Comparison of ENCODE assay signal across 8 cellular contexts in genomic region chr2:84942964-84943421, GRCh38. TPM values are rescaled to one million over a fixed set of nuclear protein-coding genes. Genes with fewer than 3 reads are reported as not detected.
A peak's percentile ranks its signal among the peaks of the same experiment; 100 is the strongest.
DNase-seq lines count a peak whose midpoint lies in the region; ATAC-seq, FAIRE-seq and TF ChIP-seq lines count a peak whose summit lies in the region.

No MANE protein-coding gene starts in this region.

- H3K4me3 ChIP-seq in GM12878 = peak overlapping the region; percentile 86

- no TSS peak for BruUV-seq in GM12878 (replicated peaks; lab: Mats Ljungman, UMichigan)

- no peaks in the 10 kb centered on the region for H3K36me3 ChIP-seq in GM12878 (ENCODE audit: control insufficient read depth in 2 of 2, insufficient read depth in 2 of 2, low read length in 1 of 2)

- 0% methylated on average over 4 of the region's 4 CpGs for WGBS in GM12878 (ENCODE audit: insufficient coverage, insufficient replicate concordance, low lambda C conversion rate, missing lambda C conversion rate)

- TF ChIP-seq POLR2A in GM12892 (IDR thresholded peaks at IDR 0.05; ENCODE audit: low read depth, low read length) (no peak; the same call in 1 of the 2 replicates), GM12878 (IDR thresholded peaks at IDR 0.05; ENCODE audit: low read depth, low read length) (peak; percentile 47)

- no peak; the same call in 1 of the 2 replicates for TF ChIP-seq RAD21 in GM12878 (IDR thresholded peaks at IDR 0.05; ENCODE audit: insufficient read depth, low read depth, low read length)

- CTCF ChIA-PET in GM12878 (lab: Yijun Ruan, JAX) = interaction anchor here (0.9 to 11.7 kb wide), 11 partner anchors 12 to 342 kb away, joined by 3 to 275 read pairs (median 5); no protein-coding TSS in a partner anchor

- in situ Hi-C loops in GM12878 (cut with MboI) = loop anchor here (25.0 kb wide), 1 partner anchor 1494 kb away; the partner anchor contains the start of gene KDM3A

- RAD21 ChIA-PET in GM12878 (lab: Charles Lee; ENCODE audit: unreplicated experiment) = interaction anchor here (1.0 to 10.8 kb wide), 11 partner anchors 12 to 91 kb away, joined by 3 to 300 read pairs (median 5); partner anchors contain the start of genes KCMF1 and TRABD2A

- no peak for DNase-seq in GM12892 (ENCODE audit: insufficient read length)
- peak; percentile 93 for DNase-seq in GM12878 (ENCODE audit: low read depth, low spot score)
- DNase-seq in NCI-H2171 treated with DMSO at 0.1 percent for 48 hours (lab: John Stamatoyannopoulos, UW) = no peak
- DNase-seq in NCI-H446 (lab: John Stamatoyannopoulos, UW) = no peak
- no peak for DNase-seq in stimulated activated naive CD4-positive, alpha-beta T cell treated with Interleukin-2 at 50 U/mL for 16 hours (lab: John Stamatoyannopoulos, UW)
- DNase-seq in cerebellum (ENCODE audit: low spot score) = no peak

- no peaks in the 10 kb centered on the region for H4K20me1 ChIP-seq in GM12878 (ENCODE audit: control insufficient read depth, insufficient read depth)

- H2AFZ ChIP-seq in GM12878 (ENCODE audit: control insufficient read depth, low read depth, low read length) = no peak overlapping the region

- TF ChIP-seq EP300 in GM12878 (IDR thresholded peaks at IDR 0.05; ENCODE audit: borderline replicate concordance in 1 of 2, control insufficient read depth in 1 of 2, low read depth in 2 of 2, low read length in 2 of 2) = peak; percentile 60 to 72; a peak in 2 of 4 replicates

- H3K27me3 ChIP-seq in GM12878 (replicated peaks in 1 of 2; ENCODE audit: control insufficient read depth in 2 of 2, insufficient read depth in 2 of 2, low read length in 1 of 2) = no peaks in the 10 kb centered on the region

- H3K9ac ChIP-seq in GM12878 (ENCODE audit: control insufficient read depth, insufficient read depth, low read length) = peak overlapping the region; percentile 92

- ATAC-seq in GM21367 (IDR thresholded peaks at IDR 0.05; ENCODE audit: unreplicated experiment) = peak; percentile 34
- peak; percentile 37 for ATAC-seq in HG03432 (IDR thresholded peaks at IDR 0.05; ENCODE audit: unreplicated experiment)
- peak; percentile 39 for ATAC-seq in GM12878

- peak overlapping the region; percentile 100 for H3K27ac ChIP-seq in GM12878 (ENCODE audit: control insufficient read depth, insufficient read depth)

- TF ChIP-seq CTCF in GM12878 (IDR thresholded peaks at IDR 0.05 in 2 of 3, conservative IDR thresholded peaks at IDR 0.05 in 1 of 3; ENCODE audit: control insufficient read depth in 2 of 3, extremely low read depth in 1 of 3, insufficient read depth in 1 of 3, low read depth in 3 of 3, low read length in 3 of 3) = no peak

- H3K4me1 ChIP-seq in GM12878 (ENCODE audit: control insufficient read depth, insufficient read depth, low read length) = peaks cover 59% of the 10 kb centered on the region

- FAIRE-seq in GM12892 (lab: Jason Lieb, UNC) = peak; percentile 44
- FAIRE-seq in GM12878 (lab: Jason Lieb, UNC) = peak; percentile 73

- no peaks in the 10 kb centered on the region for H3K9me3 ChIP-seq in GM12878 (replicated peaks; ENCODE audit: control insufficient read depth, insufficient read depth, low read length)

- peaks cover 58% of the 10 kb centered on the region for H3K79me2 ChIP-seq in GM12878 (ENCODE audit: control insufficient read depth, insufficient read depth, low read length)

- POLR2A ChIA-PET in GM12878 (lab: Charles Lee) = interaction anchor here (0.6 to 14.1 kb wide), 11 partner anchors 8 to 384 kb away, joined by 3 to 265 read pairs (median 8); partner anchors contain the start of genes KCMF1, TGOLN2 and TMSB10

- SMC1A ChIA-PET in GM12878 (lab: Charles Lee; ENCODE audit: uncharacterized antibody, unreplicated experiment) = interaction anchor here (0.8 to 22.1 kb wide), 11 partner anchors 12 to 75 kb away, joined by 3 to 378 read pairs (median 7); partner anchors contain the start of gene KCMF1

- H3K4me2 ChIP-seq in GM12878 (ENCODE audit: control insufficient read depth, insufficient read depth) = peak overlapping the region; percentile 89

- intact Hi-C loops in GM12878 (cut with micrococcal nuclease; ENCODE audit: unreplicated experiment) = loop anchor here (1.0 to 5.0 kb wide), 2 partner anchors 12 to 69 kb away; no protein-coding TSS in a partner anchor

TF ChIP-seq in GM12878, 131 proteins besides CTCF, POLR2A, EP300 and RAD21 (continues in another document):
- TF ChIP-seq JUNB (IDR thresholded peaks at IDR 0.05) = peak; percentile 74
- no peak for TF ChIP-seq RCOR1 (conservative IDR thresholded peaks at IDR 0.05; ENCODE audit: low read depth, low read length)
- no peak for TF ChIP-seq SREBF1 (IDR thresholded peaks at IDR 0.05; ENCODE audit: low read length)
- TF ChIP-seq MEF2B (IDR thresholded peaks at IDR 0.05; ENCODE audit: partially characterized antibody, poor library complexity, severe bottlenecking) = peak; percentile 82
- TF ChIP-seq CBFB (IDR thresholded peaks at IDR 0.05; ENCODE audit: low read depth) = peak; percentile 57
- TF ChIP-seq SKIL (IDR thresholded peaks at IDR 0.05; ENCODE audit: low read depth, poor library complexity, severe bottlenecking) = peak; percentile 88
- no peak for TF ChIP-seq RB1 (IDR thresholded peaks at IDR 0.05; ENCODE audit: borderline replicate concordance)
- peak; percentile 81 for TF ChIP-seq NBN (IDR thresholded peaks at IDR 0.05)
- peak; percentile 86; the same call in 1 of the 2 replicates for TF ChIP-seq PAX5 (IDR thresholded peaks at IDR 0.05; ENCODE audit: borderline replicate concordance, low read depth, low read length)
- no peak for TF ChIP-seq FOXK2 (IDR thresholded peaks at IDR 0.05)
- TF ChIP-seq NFIC (IDR thresholded peaks at IDR 0.05; ENCODE audit: low read depth, low read length) = peak; percentile 88

RNA-seq across cellular contexts. Expression of gene KCMF1, which starts 28.0 kb away (rescaled TPM):
- polyA plus RNA-seq in GM12892 (2012; ENCODE audit: missing spikeins) = 68.1 TPM
- total RNA-seq in GM12878 (2013; cell fraction: nucleolus; rRNA removed) = 33.2 and 42.8 TPM in 2 replicates
- total RNA-seq in GM12878 (2014; rRNA removed) (38.8 and 45.1 TPM in 2 replicates), GM12878 (2014; rRNA removed; fragmentation: Illumina TruSeq; extraction: Trizol) (48.2 and 51.8 TPM in 2 replicates), GM12878 (2021) (77.1 and 82.5 TPM in 2 replicates), cerebellum (32.4 TPM)
- 20.8 TPM for polyA plus RNA-seq in GM12878 (2011; ENCODE audit: low read depth)
- polyA plus RNA-seq in GM12878 (2011; rRNA removed) (124 and 137 TPM in 2 replicates), GM12878 (2014; fragmentation: Illumina TruSeq; extraction: Trizol) (48.2 and 72.3 TPM in 2 replicates), GM12878 (2014; fragmentation: Nextera tagmentation; extraction: Ambion mirVana) (1 to 10 TPM; 8.4 to 9.8 TPM), GM12878 (2014; rRNA removed) (43.1 and 47.1 TPM in 2 replicates), GM12878 (2016; fragmentation: Nextera tagmentation; extraction: Ambion mirVana) (10 to 100 TPM; 27.2 to 30.6 TPM)
- polyA plus RNA-seq in GM12878 (2011; cell fraction: cytosol; rRNA removed) = 57.2 and 79.4 TPM in 2 replicates
- 49.0 and 62.0 TPM in 2 replicates for polyA plus RNA-seq in GM12878 (2011; cell fraction: nucleus; rRNA removed)
- polyA plus RNA-seq in GM12878 (2012) = 39.3 and 61.9 TPM in 2 replicates
- 67.5 and 162 TPM in 2 replicates for polyA minus RNA-seq in GM12878 (2011; rRNA and poly(A)+ RNA removed)
- 26.2 and 45.2 TPM in 2 replicates for polyA minus RNA-seq in GM12878 (2011; cell fraction: cytosol; rRNA and poly(A)+ RNA removed)
- polyA minus RNA-seq in GM12878 (2011; cell fraction: nucleus; rRNA and poly(A)+ RNA removed) = 12.5 and 16.6 TPM in 2 replicates

RNA-seq across cellular contexts. Expression of gene TMSB10, which starts 37.5 kb away (rescaled TPM):
- 4,109 TPM for polyA plus RNA-seq in GM12892 (2012; ENCODE audit: missing spikeins)
- total RNA-seq in GM12878 (2013; cell fraction: nucleolus; rRNA removed) = 67.1 and 76.3 TPM in 2 replicates
- total RNA-seq in GM12878 (2014; rRNA removed) = 3,507 and 4,221 TPM in 2 replicates
- total RNA-seq in GM12878 (2014; rRNA removed; fragmentation: Illumina TruSeq; extraction: Trizol) = 4,753 and 4,822 TPM in 2 replicates
- total RNA-seq in GM12878 (2021) = 2,058 and 2,139 TPM in 2 replicates
- 6,013 TPM for polyA plus RNA-seq in GM12878 (2011; ENCODE audit: low read depth)
- 1,406 and 1,750 TPM in 2 replicates for polyA plus RNA-seq in GM12878 (2011; rRNA removed)
- 3,271 and 3,283 TPM in 2 replicates for polyA plus RNA-seq in GM12878 (2011; cell fraction: cytosol; rRNA removed)
- 1,725 and 2,378 TPM in 2 replicates for polyA plus RNA-seq in GM12878 (2011; cell fraction: nucleus; rRNA removed)
- 2,269 and 3,344 TPM in 2 replicates for polyA plus RNA-seq in GM12878 (2012)
- 3,467 and 4,619 TPM in 2 replicates for polyA plus RNA-seq in GM12878 (2014; fragmentation: Illumina TruSeq; extraction: Trizol)
- polyA plus RNA-seq in GM12878 (2014; fragmentation: Nextera tagmentation; extraction: Ambion mirVana) = 1,000 to 10,000 TPM; 2,817 to 3,116 TPM
- polyA plus RNA-seq in GM12878 (2014; rRNA removed) = 3,894 and 4,860 TPM in 2 replicates
- 1,000 to 10,000 TPM; 3,322 to 3,441 TPM for polyA plus RNA-seq in GM12878 (2016; fragmentation: Nextera tagmentation; extraction: Ambion mirVana)
- 292 and 578 TPM in 2 replicates for polyA minus RNA-seq in GM12878 (2011; rRNA and poly(A)+ RNA removed)
- polyA minus RNA-seq in GM12878 (2011; cell fraction: cytosol; rRNA and poly(A)+ RNA removed) = 348 and 356 TPM in 2 replicates
- polyA minus RNA-seq in GM12878 (2011; cell fraction: nucleus; rRNA and poly(A)+ RNA removed) = 66.1 and 66.3 TPM in 2 replicates
- total RNA-seq in cerebellum = 1,631 TPM
